ENCODE assay signal across 10 cellular contexts in the genomic region with DNA sequence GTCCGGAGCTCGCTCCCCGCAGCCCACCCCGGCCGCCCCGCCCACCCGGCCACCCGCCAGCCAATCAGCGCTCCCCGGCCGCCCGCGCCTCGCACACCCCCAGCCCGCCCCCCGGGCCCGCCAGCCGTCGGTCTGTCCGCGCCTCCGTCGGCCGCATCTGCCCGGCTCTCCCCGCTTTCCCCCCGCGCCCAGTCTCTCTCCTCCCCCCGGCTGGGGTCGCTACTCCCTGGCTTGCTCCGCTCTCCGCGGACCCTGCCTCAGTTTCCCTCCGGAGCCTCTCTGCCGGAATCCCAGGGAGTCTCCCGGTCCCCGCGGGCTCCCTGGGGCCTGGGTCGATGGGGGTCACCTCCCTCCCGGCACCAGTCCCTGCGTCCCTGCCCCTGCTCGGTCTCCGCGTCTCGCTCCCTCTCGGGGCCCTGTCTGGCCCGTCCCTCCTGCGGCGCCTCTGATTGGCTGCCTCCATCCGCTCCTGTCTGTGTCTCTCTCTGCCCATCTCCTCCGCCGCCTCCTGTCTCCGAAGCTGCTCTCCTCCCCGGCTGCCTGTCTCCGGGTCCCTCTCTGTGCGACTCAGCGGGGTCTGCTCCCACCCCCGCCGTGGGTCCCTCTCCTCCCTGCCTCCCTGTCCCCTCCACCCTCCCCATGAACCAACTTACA. TPM values are rescaled to one million over a fixed set of nuclear protein-coding genes. Genes with fewer than 3 reads are reported as not detected.
DNase-seq lines count a peak whose midpoint lies in the region; ATAC-seq and TF ChIP-seq lines count a peak whose summit lies in the region.
"Had no signal": no experiment of that assay in that cellular context is flagged by ENCODE, and none has a peak within 500 bp of the region (broad histone marks: within the 10 kb centered on the region; RNA-seq: fewer than 3 reads in every experiment).

No MANE protein-coding gene starts in this region.

- peaks cover 32% of the 10 kb centered on the region for H3K4me1 Mint-ChIP-seq in osteocyte (ENCODE audit: unreplicated experiment)

- peak overlapping the region; percentile 69 for H3K27ac Mint-ChIP-seq in osteocyte (ENCODE audit: unreplicated experiment)

- H3K4me1 ChIP-seq in Karpas-422 (ENCODE audit: low read length) (no peaks in the 10 kb centered on the region), body of pancreas (peaks cover 30% of the 10 kb centered on the region)

- TF ChIP-seq CTCF in WI38 (IDR thresholded peaks at IDR 0.05; ENCODE audit: low read depth, low read length): no peak
- TF ChIP-seq CTCF in epithelial cell of proximal tubule (conservative IDR thresholded peaks at IDR 0.05; ENCODE audit: low read depth, low read length): no peak
- no peak for TF ChIP-seq CTCF in osteocyte (IDR thresholded peaks at IDR 0.05)
- no peak for TF ChIP-seq CTCF in body of pancreas (IDR thresholded peaks at IDR 0.05)

- 3 to 4% methylated on average over 12 to 42 of the region's 59 CpGs for WGBS in body of pancreas, 2 donors

- no peak overlapping the region for H3K4me2 ChIP-seq in Karpas-422 (ENCODE audit: low read depth, low read length, poor library complexity, severe bottlenecking)
- H3K4me2 ChIP-seq: KMS-11 had no signal

- no peaks in the 10 kb centered on the region for H3K36me3 ChIP-seq in Karpas-422 (ENCODE audit: insufficient read depth, low read length)
- H3K36me3 ChIP-seq in body of pancreas (replicated peaks in 1 of 2; ENCODE audit: insufficient read depth in 1 of 2, low read depth in 2 of 2): no peaks in the 10 kb centered on the region
- H3K36me3 ChIP-seq: pancreas had no signal

- no peak overlapping the region for H2AFZ ChIP-seq in Karpas-422 (ENCODE audit: low read length)

- H3K9ac ChIP-seq in Karpas-422 (ENCODE audit: low read length): no peak overlapping the region
- H3K9ac ChIP-seq: KMS-11 had no signal

- no peak overlapping the region for H3K4me3 ChIP-seq in Karpas-422 (ENCODE audit: low read length)
- peak overlapping the region; percentile 86 for H3K4me3 ChIP-seq in WI38 (ENCODE audit: low read depth, low read length)
- peak overlapping the region; percentile 48 for H3K4me3 ChIP-seq in epithelial cell of proximal tubule (ENCODE audit: low read depth, low read length)
- no peak overlapping the region for H3K4me3 ChIP-seq in body of pancreas

- no peaks in the 10 kb centered on the region for H3K9me3 Mint-ChIP-seq in osteocyte (ENCODE audit: unreplicated experiment)

- H3K9me2 ChIP-seq in Karpas-422 (replicated peaks; ENCODE audit: insufficient read depth, low read length): no peaks in the 10 kb centered on the region

- H4K20me1 ChIP-seq in Karpas-422 (ENCODE audit: insufficient read depth, low read depth, low read length): no peaks in the 10 kb centered on the region; the same call in 1 of the 2 replicates

- intact Hi-C loops in body of pancreas (cut with DNase I): no loop called here

- DNase-seq in D341Med (ENCODE audit: low spot score) (peak; percentile 87), Karpas-422 (peak; percentile 63), epithelial cell of proximal tubule (ENCODE audit: low read depth) (no peak), osteocyte (ENCODE audit: extremely low spot score, unreplicated experiment) (no peak), body of pancreas (no peak)

- no peak overlapping the region for H3K27ac ChIP-seq in Karpas-422 (ENCODE audit: low read length)
- H3K27ac ChIP-seq in body of pancreas: no peak overlapping the region
- H3K27ac ChIP-seq: KMS-11, pancreas had no signal

- ATAC-seq in GM21528 (IDR thresholded peaks at IDR 0.05; ENCODE audit: low FRiP score, unreplicated experiment) (no peak), body of pancreas (no peak), HG03095 (IDR thresholded peaks at IDR 0.05; ENCODE audit: unreplicated experiment) (no peak)

- H3K27me3 ChIP-seq in Karpas-422 (ENCODE audit: low read length) (no peaks in the 10 kb centered on the region), body of pancreas (peaks cover 0 to 35% of the 10 kb centered on the region in 2 donors)

- no peaks in the 10 kb centered on the region for H3K27me3 Mint-ChIP-seq in osteocyte (ENCODE audit: unreplicated experiment)

- H3K4me3 Mint-ChIP-seq in osteocyte (ENCODE audit: unreplicated experiment): peak overlapping the region; percentile 74

- H3K79me2 ChIP-seq in Karpas-422 (ENCODE audit: low read length): no peaks in the 10 kb centered on the region

- no peak for TF ChIP-seq POLR2A in body of pancreas (IDR thresholded peaks at IDR 0.05)

- H3K9me3 ChIP-seq in Karpas-422 (ENCODE audit: low read length) (no peaks in the 10 kb centered on the region), body of pancreas (no peaks in the 10 kb centered on the region)
- H3K9me3 ChIP-seq: pancreas had no signal

- no peaks in the 10 kb centered on the region for H3K36me3 Mint-ChIP-seq in osteocyte (ENCODE audit: unreplicated experiment)

RNA-seq across cellular contexts. Expression of a gene that starts 0.5 kb away (rescaled TPM):
- total RNA-seq in Karpas-422 (2014; rRNA removed; shearing (Covaris generic); ENCODE audit: low replicate concordance): 0.40 and 0.41 TPM in 2 replicates
- total RNA-seq in epithelial cell of proximal tubule (31.0 and 42.8 TPM in 2 replicates), osteocyte (0.91 and 1.0 TPM in 2 replicates), body of pancreas (not detected)

RNA-seq across cellular contexts. Expression of a gene that starts 6.7 kb away (rescaled TPM):
- total RNA-seq in Karpas-422 (2014; rRNA removed; shearing (Covaris generic); ENCODE audit: low replicate concordance): not detected in 2 replicates
- total RNA-seq in epithelial cell of proximal tubule: not detected in 2 replicates
- total RNA-seq in osteocyte: not detected in 2 replicates
- total RNA-seq in body of pancreas: not detected
- total RNA-seq: pancreas had no signal

RNA-seq across cellular contexts. Expression of a gene that starts 6.8 kb away (rescaled TPM):
- not detected in 2 replicates for total RNA-seq in Karpas-422 (2014; rRNA removed; shearing (Covaris generic); ENCODE audit: low replicate concordance)
- total RNA-seq in epithelial cell of proximal tubule: not detected in 2 replicates
- not detected in 2 replicates for total RNA-seq in osteocyte
- not detected for total RNA-seq in body of pancreas
- total RNA-seq: pancreas had no signal

RNA-seq across cellular contexts. Expression of a gene that starts 14.3 kb away (rescaled TPM):
- 0.89 and 8.0 TPM in 2 replicates for total RNA-seq in Karpas-422 (2014; rRNA removed; shearing (Covaris generic); ENCODE audit: low replicate concordance)
- 16.3 and 21.4 TPM in 2 replicates for total RNA-seq in epithelial cell of proximal tubule
- total RNA-seq in osteocyte: 0.70 and 1.1 TPM in 2 replicates
- 10 to 100 TPM; 12.5 to 53.4 TPM for total RNA-seq in body of pancreas

RNA-seq across cellular contexts. Expression of a gene that starts 15.3 kb away (rescaled TPM):
- not detected in 2 replicates for total RNA-seq in Karpas-422 (2014; rRNA removed; shearing (Covaris generic); ENCODE audit: low replicate concordance)
- total RNA-seq in epithelial cell of proximal tubule (0.23 TPM in 1 of 2 replicates, not detected in the other), osteocyte (not detected in 2 replicates), body of pancreas (1 to 10 TPM in 1 of 2 donors, not detected in 1; 1.6 TPM)

Comparison
In these comparisons a context has a peak if more than half of its experiments do, and no peak if none do; other contexts are left out.
1. DNase-seq: peak in D341Med (single experiment) and Karpas-422 (single experiment); none in epithelial cell of proximal tubule (single experiment), osteocyte (single experiment) and body of pancreas (0 of 4).
2. H3K4me3 ChIP-seq: peak in WI38 (single experiment) and epithelial cell of proximal tubule (single experiment); none in Karpas-422 (single experiment) and body of pancreas (0 of 2).
3. RNA of a gene that starts 0.5 kb away (total RNA-seq): 31.0 to 42.8 TPM in epithelial cell of proximal tubule; 0.91 to 1.0 TPM in osteocyte, 0.40 to 0.41 TPM in Karpas-422 and not detected in body of pancreas; every median in the first group is over 10 times any median in the second.